ENCODE assay signal across 24 cellular contexts in the genomic region with DNA sequence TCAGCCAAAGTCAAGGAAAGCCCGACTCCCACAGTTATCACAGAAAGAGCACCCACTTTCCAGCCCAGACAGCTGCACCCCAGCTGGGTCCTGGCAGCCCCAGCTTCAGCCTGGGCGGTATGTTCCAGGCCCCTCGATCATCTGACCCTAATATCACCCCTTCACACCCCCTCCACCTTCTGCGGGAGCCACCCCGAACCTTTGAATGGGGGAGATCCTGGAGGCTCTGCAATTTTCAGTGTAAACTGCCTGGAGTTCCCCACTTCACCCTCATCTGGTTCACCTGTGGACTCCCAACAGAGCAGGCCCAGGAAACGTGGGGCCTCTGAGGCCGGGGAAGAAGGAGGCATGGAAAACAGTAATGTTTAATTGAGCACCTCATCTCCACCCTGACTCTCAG. TPM values are rescaled to one million over a fixed set of nuclear protein-coding genes. Genes with fewer than 3 reads are reported as not detected.
"Had no signal": no experiment of that assay in that cellular context is flagged by ENCODE, and none has a peak within 500 bp of the region (broad histone marks: within the 10 kb centered on the region; RNA-seq: fewer than 3 reads in every experiment).

No MANE protein-coding gene starts in this region.

- H3K27me3 ChIP-seq: colonic mucosa, vagina had no signal

- H3K4me3 ChIP-seq: colonic mucosa, heart right ventricle, lung, thoracic aorta, vagina had no signal

- H3K4me1 ChIP-seq: colonic mucosa had no signal

- H3K36me3 ChIP-seq: colonic mucosa, heart right ventricle, thoracic aorta, vagina, WERI-Rb-1 had no signal

- DNase-seq: activated CD4-positive, alpha-beta memory T cell treated with anti-CD3 and anti-CD28 coated beads, Interleukin-2, amount 10 ng/mL, durations not matched to agents 7 days and 5 days; activated CD4-positive, alpha-beta T cell treated with anti-CD3 and anti-CD28 coated beads for 4 hours; activated CD8-positive, alpha-beta memory T cell treated with anti-CD3 and anti-CD28 coated beads, Interleukin-2, amount 10 ng/mL, durations not matched to agents 7 days and 5 days; activated naive CD4-positive, alpha-beta T cell treated with Interleukin-2 at 50 U/mL for 16 hours; activated naive CD8-positive, alpha-beta T cell treated with anti-CD3 and anti-CD28 coated beads for 36 hours; activated T-cell treated with anti-CD3 and anti-CD28 coated beads, Interleukin-2, amount 50 U/mL, for 4 hours; colonic mucosa; kidney; naive thymus-derived CD4-positive, alpha-beta T cell; stimulated activated CD4-positive, alpha-beta T cell treated with anti-CD3 and anti-CD28 coated beads, Interleukin-2, amount 100 ng/mL, for 48 hours; stimulated activated CD8-positive, alpha-beta memory T cell treated with anti-CD3 and anti-CD28 coated beads, Interleukin-4, amount 100 ng/mL, for 48 hours; stimulated activated naive CD4-positive, alpha-beta T cell; T-helper 1 cell; WERI-Rb-1 had no signal

- H3K27ac Mint-ChIP-seq: activated CD4-positive, alpha-beta memory T cell treated with anti-CD3 and anti-CD28 coated beads, Interleukin-2, amount 10 ng/mL, durations not matched to agents 7 days and 5 days; activated CD8-positive, alpha-beta memory T cell treated with anti-CD3 and anti-CD28 coated beads, Interleukin-2, amount 10 ng/mL, durations not matched to agents 7 days and 5 days; activated naive CD8-positive, alpha-beta T cell treated with anti-CD3 and anti-CD28 coated beads for 36 hours had no signal

- H3K9me3 ChIP-seq: colonic mucosa, heart right ventricle, thoracic aorta, vagina had no signal

- H3K27ac ChIP-seq: colonic mucosa, epithelial cell of prostate, heart right ventricle, thoracic aorta, vagina, WERI-Rb-1 had no signal

- H3K9me3 Mint-ChIP-seq: activated CD4-positive, alpha-beta memory T cell treated with anti-CD3 and anti-CD28 coated beads, Interleukin-2, amount 10 ng/mL, durations not matched to agents 7 days and 5 days; activated naive CD8-positive, alpha-beta T cell treated with anti-CD3 and anti-CD28 coated beads for 36 hours; activated T-cell treated with anti-CD3 and anti-CD28 coated beads, Interleukin-2, amount 50 U/mL, for 4 hours; naive thymus-derived CD4-positive, alpha-beta T cell; neural crest cell; type B pancreatic cell had no signal

- H3K4me3 Mint-ChIP-seq: activated CD4-positive, alpha-beta memory T cell treated with anti-CD3 and anti-CD28 coated beads, Interleukin-2, amount 10 ng/mL, durations not matched to agents 7 days and 5 days; activated CD8-positive, alpha-beta memory T cell treated with anti-CD3 and anti-CD28 coated beads, Interleukin-2, amount 10 ng/mL, durations not matched to agents 7 days and 5 days; activated naive CD8-positive, alpha-beta T cell treated with anti-CD3 and anti-CD28 coated beads for 36 hours; activated T-cell treated with anti-CD3 and anti-CD28 coated beads, Interleukin-2, amount 50 U/mL, for 4 hours; naive thymus-derived CD4-positive, alpha-beta T cell; neural crest cell; type B pancreatic cell had no signal

- H3K27me3 Mint-ChIP-seq: activated CD4-positive, alpha-beta memory T cell treated with anti-CD3 and anti-CD28 coated beads, Interleukin-2, amount 10 ng/mL, durations not matched to agents 7 days and 5 days; activated CD8-positive, alpha-beta memory T cell treated with anti-CD3 and anti-CD28 coated beads, Interleukin-2, amount 10 ng/mL, durations not matched to agents 7 days and 5 days; activated naive CD8-positive, alpha-beta T cell treated with anti-CD3 and anti-CD28 coated beads for 36 hours; naive thymus-derived CD4-positive, alpha-beta T cell had no signal

- ATAC-seq: activated CD8-positive, alpha-beta memory T cell treated with anti-CD3 and anti-CD28 coated beads, Interleukin-2, amount 10 ng/mL, durations not matched to agents 7 days and 5 days; activated T-cell treated with anti-CD3 and anti-CD28 coated beads, Interleukin-2, amount 50 U/mL, for 4 hours had no signal

- H3K36me3 Mint-ChIP-seq: activated CD8-positive, alpha-beta memory T cell treated with anti-CD3 and anti-CD28 coated beads, Interleukin-2, amount 10 ng/mL, durations not matched to agents 7 days and 5 days; activated naive CD8-positive, alpha-beta T cell treated with anti-CD3 and anti-CD28 coated beads for 36 hours; type B pancreatic cell had no signal

- H3K4me1 Mint-ChIP-seq: activated CD4-positive, alpha-beta memory T cell treated with anti-CD3 and anti-CD28 coated beads, Interleukin-2, amount 10 ng/mL, durations not matched to agents 7 days and 5 days; activated CD8-positive, alpha-beta memory T cell treated with anti-CD3 and anti-CD28 coated beads, Interleukin-2, amount 10 ng/mL, durations not matched to agents 7 days and 5 days; activated naive CD8-positive, alpha-beta T cell treated with anti-CD3 and anti-CD28 coated beads for 36 hours had no signal

RNA-seq across cellular contexts. Expression of a gene that starts 5.9 kb away (rescaled TPM):
- total RNA-seq: activated CD4-positive, alpha-beta memory T cell treated with anti-CD3 and anti-CD28 coated beads, Interleukin-2, amount 10 ng/mL, durations not matched to agents 7 days and 5 days; activated CD8-positive, alpha-beta memory T cell treated with anti-CD3 and anti-CD28 coated beads, Interleukin-2, amount 10 ng/mL, durations not matched to agents 7 days and 5 days; activated naive CD8-positive, alpha-beta T cell treated with anti-CD3 and anti-CD28 coated beads for 36 hours; activated T-cell treated with anti-CD3 and anti-CD28 coated beads, Interleukin-2, amount 50 U/mL, for 4 hours; bronchial epithelial cell; colonic mucosa; fibroblast of villous mesenchyme; renal cortical epithelial cell; vagina had no signal
- polyA plus RNA-seq: naive thymus-derived CD4-positive, alpha-beta T cell had no signal

RNA-seq across cellular contexts. Expression of a gene that starts 10.6 kb away (rescaled TPM):
- total RNA-seq: activated CD8-positive, alpha-beta memory T cell treated with anti-CD3 and anti-CD28 coated beads, Interleukin-2, amount 10 ng/mL, durations not matched to agents 7 days and 5 days; fibroblast of villous mesenchyme; neural crest cell; thoracic aorta had no signal
